In genomic region chr10:97640174-97640867, GRCh38 we compare ENCODE assay signal across 8 cellular contexts. TPM values are rescaled to one million over a fixed set of nuclear protein-coding genes. Genes with fewer than 3 reads are reported as not detected.
DNase-seq lines count a peak whose midpoint lies in the region; ATAC-seq and TF ChIP-seq lines count a peak whose summit lies in the region.

Gene PI4K2A (plus strand): TSS chr10:97640671. CDS start chr10:97640743, 72 bp downstream.

- H3K36me3 ChIP-seq in H7 (replicated peaks; ENCODE audit: control insufficient read depth, insufficient read depth, low read length), result peaks cover 7% of the 10 kb centered on the region
- H3K36me3 ChIP-seq in Loucy (ENCODE audit: insufficient read depth, low read length), result no peaks in the 10 kb centered on the region; the same call in 1 of the 2 replicates
- H3K36me3 ChIP-seq in RWPE2 (ENCODE audit: low read depth), result peaks cover 25% of the 10 kb centered on the region

- H3K27me3 Mint-ChIP-seq in activated T-helper 17 cell treated with anti-CD3 and anti-CD28 coated beads, Interleukin-2, amount 50 U/mL, for 72 hours, result no peaks in the 10 kb centered on the region
- peaks cover 0 to 2% of the 10 kb centered on the region in 2 donors for H3K27me3 Mint-ChIP-seq in natural killer cell (ENCODE audit: low read depth in 2 of 2)

- peak within 1 kb of the TSS; percentile 91 for H3K4me2 ChIP-seq in Loucy (ENCODE audit: low read depth, low read length, poor library complexity, severe bottlenecking)

- no peak for TF ChIP-seq CTCF in Loucy (conservative IDR thresholded peaks at IDR 0.05; ENCODE audit: low read length)
- no peak for TF ChIP-seq CTCF in RWPE2 (IDR thresholded peaks at IDR 0.05; ENCODE audit: poor library complexity, severe bottlenecking)
- TF ChIP-seq CTCF in natural killer cell (IDR thresholded peaks at IDR 0.05), result no peak

- peaks cover 20% of the 10 kb centered on the region for H3K4me1 ChIP-seq in Loucy (ENCODE audit: insufficient read depth, low read length, poor library complexity, severe bottlenecking)
- H3K4me1 ChIP-seq in RWPE2 (ENCODE audit: insufficient read depth, poor library complexity, severe bottlenecking), result peaks cover 10% of the 10 kb centered on the region

- peak within 1 kb of the TSS; percentile 73 for H3K27ac ChIP-seq in RWPE2 (ENCODE audit: poor library complexity, severe bottlenecking)

- ATAC-seq in RWPE2 (ENCODE audit: low read depth), result peak; percentile 98
- peak; percentile 99 for ATAC-seq in activated T-helper 17 cell treated with anti-CD3 and anti-CD28 coated beads, Interleukin-2, amount 50 U/mL, for 72 hours (replicated peaks)
- peak; percentile 94 to 99 (median 96) for ATAC-seq in natural killer cell

- peaks cover 10% of the 10 kb centered on the region for H4K20me1 ChIP-seq in Loucy (ENCODE audit: insufficient read depth, low read length, poor library complexity, severe bottlenecking)

- intact Hi-C loops in natural killer cell (cut with micrococcal nuclease), result loop anchor here (1.0 to 10.0 kb wide), 6 partner anchors 9 to 346 kb away; partner anchors contain the start of genes ARHGAP19, AVPI1, FRAT1 and MMS19

- H3K9me2 ChIP-seq in Loucy (replicated peaks; ENCODE audit: low read depth, low read length), result no peaks in the 10 kb centered on the region

- peaks cover 14% of the 10 kb centered on the region for H3K36me3 Mint-ChIP-seq in activated T-helper 17 cell treated with anti-CD3 and anti-CD28 coated beads, Interleukin-2, amount 50 U/mL, for 72 hours (ENCODE audit: low read depth)
- no peaks in the 10 kb centered on the region for H3K36me3 Mint-ChIP-seq in natural killer cell

- peak within 1 kb of the TSS; percentile 63 for H2AFZ ChIP-seq in Loucy (ENCODE audit: low read length)

- H3F3A ChIP-seq in Loucy (ENCODE audit: low read depth), result no peaks in the 10 kb centered on the region

- H3K4me3 Mint-ChIP-seq in activated T-helper 17 cell treated with anti-CD3 and anti-CD28 coated beads, Interleukin-2, amount 50 U/mL, for 72 hours, result peak within 1 kb of the TSS; percentile 93
- peak within 1 kb of the TSS; percentile 99 for H3K4me3 Mint-ChIP-seq in natural killer cell

- peak within 1 kb of the TSS; percentile 62 for H3K9ac ChIP-seq in Loucy (ENCODE audit: low read depth, low read length, poor library complexity, severe bottlenecking)

- H3K4me3 ChIP-seq in H7 (ENCODE audit: insufficient read depth, low read depth, low read length) (peak within 1 kb of the TSS; percentile 70), Loucy (ENCODE audit: low read length, poor library complexity, severe bottlenecking) (peak within 1 kb of the TSS; percentile 81), RWPE2 (ENCODE audit: severe bottlenecking) (peak within 1 kb of the TSS; percentile 87)

- peaks cover 13% of the 10 kb centered on the region for H3K4me1 Mint-ChIP-seq in activated T-helper 17 cell treated with anti-CD3 and anti-CD28 coated beads, Interleukin-2, amount 50 U/mL, for 72 hours
- peaks cover 29 to 34% of the 10 kb centered on the region in 2 donors for H3K4me1 Mint-ChIP-seq in natural killer cell

- peak within 1 kb of the TSS; percentile 91 for H3K27ac Mint-ChIP-seq in activated T-helper 17 cell treated with anti-CD3 and anti-CD28 coated beads, Interleukin-2, amount 50 U/mL, for 72 hours
- H3K27ac Mint-ChIP-seq in natural killer cell, result peak within 1 kb of the TSS; percentile 90

- H3K9me3 ChIP-seq in Loucy (ENCODE audit: insufficient read depth, low read depth, low read length), result no peaks in the 10 kb centered on the region
- no peaks in the 10 kb centered on the region for H3K9me3 ChIP-seq in RWPE2 (ENCODE audit: severe bottlenecking)

- H3K9me3 Mint-ChIP-seq in activated T-helper 17 cell treated with anti-CD3 and anti-CD28 coated beads, Interleukin-2, amount 50 U/mL, for 72 hours, result no peaks in the 10 kb centered on the region
- no peaks in the 10 kb centered on the region for H3K9me3 Mint-ChIP-seq in natural killer cell

- peak; percentile 100 for DNase-seq in ELR (ENCODE audit: low read depth)
- DNase-seq in H7, result peak; percentile 98
- peak; percentile 99 for DNase-seq in RWPE2 (ENCODE audit: low spot score)
- peak; percentile 99 for DNase-seq in fibroblast of peridontal ligament (ENCODE audit: extremely low read depth)
- DNase-seq in natural killer cell, result peak; percentile 98
- DNase-seq in stimulated activated naive CD4-positive, alpha-beta T cell (lab: John Stamatoyannopoulos, UW), result peak; percentile 95 to 99 (median 98)

- peaks cover 22% of the 10 kb centered on the region for H3K79me2 ChIP-seq in Loucy (ENCODE audit: insufficient read depth, low read length)

- no peaks in the 10 kb centered on the region for H3K27me3 ChIP-seq in H7 (ENCODE audit: control insufficient read depth, insufficient read depth, low read length)
- no peaks in the 10 kb centered on the region for H3K27me3 ChIP-seq in Loucy (ENCODE audit: insufficient read depth, low read length, poor library complexity, severe bottlenecking)
- H3K27me3 ChIP-seq in RWPE2 (ENCODE audit: insufficient read depth, poor library complexity, severe bottlenecking), result no peaks in the 10 kb centered on the region

RNA-seq across cellular contexts. Expression of gene PI4K2A, which starts in this region (rescaled TPM):
- total RNA-seq in H7 (2014; rRNA removed; shearing (Covaris generic)), result 19.6 and 26.2 TPM in 2 replicates
- 10 to 100 TPM in 1 of 2 donors, 1 to 10 TPM in 1; 6.6 to 12.4 TPM for total RNA-seq in activated T-helper 17 cell treated with anti-CD3 and anti-CD28 coated beads, Interleukin-2, amount 50 U/mL, for 72 hours
- total RNA-seq in natural killer cell, result 10 to 100 TPM; 41.3 to 66.1 (median 60.0) TPM

Comparison
In these comparisons a context has a peak if more than half of its experiments do, and no peak if none do; other contexts are left out.
1. Peak in every context shown above with its lines: DNase-seq, ATAC-seq, H3K4me3 ChIP-seq and H3K27ac ChIP-seq.